ENCODE assay signal across 15 cellular contexts in genomic region chr6:17352302-17352701, GRCh38. TPM values are rescaled to one million over a fixed set of nuclear protein-coding genes. Genes with fewer than 3 reads are reported as not detected.
"Had no signal": no experiment of that assay in that cellular context is flagged by ENCODE, and none has a peak within 500 bp of the region (broad histone marks: within the 10 kb centered on the region; RNA-seq: fewer than 3 reads in every experiment).

No MANE protein-coding gene starts in this region.

- H3K9me3 ChIP-seq: lower lobe of right lung, uterus had no signal

- DNase-seq: activated CD4-positive, alpha-beta memory T cell treated with anti-CD3 and anti-CD28 coated beads for 36 hours; activated naive CD4-positive, alpha-beta T cell treated with Interleukin-2 at 50 U/mL for 16 hours; activated naive CD8-positive, alpha-beta T cell treated with anti-CD3 and anti-CD28 coated beads, Interleukin-2, amount 50 U/mL, for 24 hours; activated T-cell treated with anti-CD3 and anti-CD28 coated beads, Interleukin-2, amount 50 U/mL, for 48 hours; central memory CD4-positive, alpha-beta T cell; cortex of kidney; effector memory CD4-positive, alpha-beta T cell; hippocampal formation; lower lobe of right lung; naive B cell; retina; uterus had no signal

- H3K4me1 ChIP-seq: lower lobe of right lung, uterus had no signal

- H3K27ac ChIP-seq: epithelial cell of prostate, lower lobe of right lung, skin epidermis, uterus, VCaP had no signal

- H3K36me3 ChIP-seq: lower lobe of right lung, uterus had no signal

- ATAC-seq: activated naive CD8-positive, alpha-beta T cell treated with anti-CD3 and anti-CD28 coated beads, Interleukin-2, amount 50 U/mL, for 24 hours; lower lobe of right lung had no signal

- H3K4me3 ChIP-seq: lower lobe of right lung, skin epidermis, uterus had no signal

- H3K27me3 ChIP-seq: uterus had no signal

RNA-seq across cellular contexts. Expression of gene CAP2, which starts 41.1 kb away (rescaled TPM):
- total RNA-seq: activated CD4-positive, alpha-beta memory T cell treated with anti-CD3 and anti-CD28 coated beads for 36 hours had no signal
